Comparison of ENCODE assay signal across 14 cellular contexts in genomic region chr4:141275834-141276233, GRCh38. TPM values are rescaled to one million over a fixed set of nuclear protein-coding genes. Genes with fewer than 3 reads are reported as not detected.
DNase-seq lines count a peak whose midpoint lies in the region; ATAC-seq and TF ChIP-seq lines count a peak whose summit lies in the region.
"Had no signal": no experiment of that assay in that cellular context is flagged by ENCODE, and none has a peak within 500 bp of the region (broad histone marks: within the 10 kb centered on the region; RNA-seq: fewer than 3 reads in every experiment).

No MANE protein-coding gene starts in this region.

- no peaks in the 10 kb centered on the region for H3K4me1 ChIP-seq in GM23338 (ENCODE audit: insufficient read depth)
- H3K4me1 ChIP-seq in SJCRH30: peaks cover 26% of the 10 kb centered on the region
- H3K4me1 ChIP-seq in tibial nerve: no peaks in the 10 kb centered on the region
- H3K4me1 ChIP-seq: testis had no signal

- no peak overlapping the region for H3K4me2 ChIP-seq in GM23338

- 67 to 74% methylated on average over 1 of the region's 1 CpG for WGBS in tibial nerve, 2 donors

- no peak overlapping the region for H3K27ac Mint-ChIP-seq in GM23338
- H3K27ac Mint-ChIP-seq: activated CD4-positive, alpha-beta T cell treated with anti-CD3 and anti-CD28 coated beads, Interleukin-2, amount 10 ng/mL, durations not matched to agents 24 days and 14 days; nephron had no signal

- H3K36me3 ChIP-seq in GM23338 (ENCODE audit: insufficient read depth) (no peaks in the 10 kb centered on the region), SJCRH30 (no peaks in the 10 kb centered on the region), tibial nerve (no peaks in the 10 kb centered on the region)

- H3K27me3 ChIP-seq in GM23338 (ENCODE audit: insufficient read depth) (no peaks in the 10 kb centered on the region), SJCRH30 (no peaks in the 10 kb centered on the region), tibial nerve (no peaks in the 10 kb centered on the region)
- H3K27me3 ChIP-seq: testis had no signal

- ATAC-seq in GM23338 (0 out of 3 replicates have a peak, but pooled peaks have one; percentile 26), esophagus mucosa (peak; percentile 26), GM18498 (IDR thresholded peaks at IDR 0.05; ENCODE audit: unreplicated experiment) (no peak)

- no peaks in the 10 kb centered on the region for H3K36me3 Mint-ChIP-seq in GM23338 (ENCODE audit: low read depth)

- H3K4me3 ChIP-seq in GM23338 (no peak overlapping the region), SJCRH30 (no peak overlapping the region), skeletal muscle cell (ENCODE audit: low read depth, low read length) (no peak overlapping the region), tibial nerve (no peak overlapping the region)
- H3K4me3 ChIP-seq: skin epidermis, testis had no signal

- H3K4me1 Mint-ChIP-seq in GM23338: no peaks in the 10 kb centered on the region
- H3K4me1 Mint-ChIP-seq: activated CD4-positive, alpha-beta T cell treated with anti-CD3 and anti-CD28 coated beads, Interleukin-2, amount 10 ng/mL, durations not matched to agents 24 days and 14 days; nephron had no signal

- no peaks in the 10 kb centered on the region for H3K27me3 Mint-ChIP-seq in GM23338 (ENCODE audit: insufficient read depth, low read depth, poor library complexity)

- no peak for TF ChIP-seq EP300 in tibial nerve (IDR thresholded peaks at IDR 0.05)

- H3K79me2 ChIP-seq in GM23338 (replicated peaks; ENCODE audit: insufficient read depth): no peaks in the 10 kb centered on the region

- H2AFZ ChIP-seq in GM23338: no peak overlapping the region

- H3F3A ChIP-seq in GM23338 (replicated peaks; ENCODE audit: low read depth): no peaks in the 10 kb centered on the region

- TF ChIP-seq POLR2A in tibial nerve (IDR thresholded peaks at IDR 0.05): no peak

- no peak for DNase-seq in GM23338 (ENCODE audit: low spot score)
- peak; percentile 71 to 85 for DNase-seq in SJCRH30
- peak; percentile 82 for DNase-seq in skeletal muscle cell (ENCODE audit: low read depth)
- DNase-seq in activated naive CD4-positive, alpha-beta T cell treated with Interleukin-2 at 50 U/mL for 16 hours: no peak
- no peak for DNase-seq in tibial nerve (ENCODE audit: low spot score in 2 of 2)
- DNase-seq: activated CD4-positive, alpha-beta T cell treated with anti-CD3 and anti-CD28 coated beads, Interleukin-2, amount 10 ng/mL, durations not matched to agents 24 days and 14 days; central memory CD4-positive, alpha-beta T cell; foreskin melanocyte; NCI-H187; testis had no signal

- H3K9me3 ChIP-seq in SJCRH30 (replicated peaks) (no peaks in the 10 kb centered on the region), tibial nerve (no peaks in the 10 kb centered on the region)
- H3K9me3 ChIP-seq: testis had no signal

- H3K4me3 Mint-ChIP-seq in GM23338: no peak overlapping the region
- H3K4me3 Mint-ChIP-seq: activated CD4-positive, alpha-beta T cell treated with anti-CD3 and anti-CD28 coated beads, Interleukin-2, amount 10 ng/mL, durations not matched to agents 24 days and 14 days; nephron had no signal

- no peaks in the 10 kb centered on the region for H3K9me2 ChIP-seq in GM23338 (ENCODE audit: insufficient read depth)

- no peaks in the 10 kb centered on the region; the same call in 2 of the 3 replicates for H3K9me3 Mint-ChIP-seq in GM23338
- H3K9me3 Mint-ChIP-seq: nephron had no signal

- no peak overlapping the region for H3K27ac ChIP-seq in GM23338 (ENCODE audit: low read depth)
- peak overlapping the region; percentile 58 for H3K27ac ChIP-seq in SJCRH30
- H3K27ac ChIP-seq in tibial nerve: no peak overlapping the region
- H3K27ac ChIP-seq: skin epidermis, testis had no signal

- TF ChIP-seq CTCF in GM23338 (conservative IDR thresholded peaks at IDR 0.05; ENCODE audit: low read depth in 2 of 2) (no peak), tibial nerve (IDR thresholded peaks at IDR 0.05) (no peak)

- no peaks in the 10 kb centered on the region for H4K20me1 ChIP-seq in GM23338 (replicated peaks; ENCODE audit: insufficient read depth)

TF ChIP-seq in GM23338, 12 proteins besides CTCF, POLR2A, EP300 and RAD21:
- no peak for TF ChIP-seq ETS1 (IDR thresholded peaks at IDR 0.05)
- no peak for TF ChIP-seq CREB1 (CRISPR knock-in tag; IDR thresholded peaks at IDR 0.05; ENCODE audit: low read depth)
- TF ChIP-seq NANOG (IDR thresholded peaks at IDR 0.05; ENCODE audit: borderline replicate concordance): no peak
- TF ChIP-seq EZH2phosphoT487 (IDR thresholded peaks at IDR 0.05; ENCODE audit: unreplicated experiment): no peak
- no peak for TF ChIP-seq STAT1 (IDR thresholded peaks at IDR 0.05; ENCODE audit: unreplicated experiment)

RNA-seq across cellular contexts. Expression of gene ZNF330, which starts 55.1 kb away (rescaled TPM):
- total RNA-seq in GM23338 (2014; rRNA removed; shearing (Covaris generic)): 29.2 and 32.3 TPM in 2 replicates
- polyA plus RNA-seq in GM23338 (2016; fragmentation: Nextera tagmentation; extraction: Ambion mirVana): 38.4 and 38.9 TPM in 2 replicates
- total RNA-seq in SJCRH30 (2014; rRNA removed; shearing (Covaris generic)): 43.4 and 45.8 TPM in 2 replicates
- 18.9 TPM for total RNA-seq in esophagus mucosa
- 10 to 100 TPM; 20.5 to 42.6 (median 28.5) TPM for total RNA-seq in tibial nerve

Comparison
In these comparisons a context has a peak if more than half of its experiments do, and no peak if none do; other contexts are left out.
1. DNase-seq: peak in SJCRH30 (2 of 2) and skeletal muscle cell (single experiment); none in GM23338 (single experiment), activated naive CD4-positive, alpha-beta T cell treated with Interleukin-2 at 50 U/mL for 16 hours (single experiment) and tibial nerve (0 of 2).